ENCODE assay signal across 8 cellular contexts in the genomic region with DNA sequence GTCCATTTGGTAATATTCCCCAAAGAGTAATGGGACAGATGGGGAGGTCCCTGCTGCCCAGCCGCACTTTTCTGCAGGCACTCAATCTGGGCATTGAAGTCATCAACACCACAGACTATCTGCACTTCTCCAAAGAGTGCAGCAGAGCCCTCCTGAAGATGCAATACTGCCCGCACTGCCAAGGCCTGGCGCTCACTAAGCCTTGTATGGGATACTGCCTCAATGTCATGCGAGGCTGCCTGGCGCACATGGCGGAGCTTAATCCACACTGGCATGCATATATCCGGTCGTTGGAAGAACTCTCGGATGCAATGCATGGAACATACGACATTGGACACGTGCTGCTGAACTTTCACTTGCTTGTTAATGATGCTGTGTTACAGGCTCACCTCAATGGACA.
"Had no signal": no experiment of that assay in that cellular context is flagged by ENCODE, and none has a peak within 500 bp of the region (broad histone marks: within the 10 kb centered on the region; RNA-seq: fewer than 3 reads in every experiment).

No MANE protein-coding gene starts in this region.

- H3K27ac Mint-ChIP-seq: GM23338, HFFc6 had no signal

- H2AFZ ChIP-seq: GM23338 had no signal

- ATAC-seq: GM23338, HCT116 had no signal

- H3K4me1 Mint-ChIP-seq: GM23338 had no signal

- H3K9me3 ChIP-seq: HAP-1 had no signal

- H3K4me3 ChIP-seq: GM23338, HAP-1 had no signal

- H3K36me3 ChIP-seq: HAP-1 had no signal

- DNase-seq: H7, HFFc6, IMR-90, KBM-7 had no signal

- H3K4me1 ChIP-seq: HAP-1 had no signal

- FAIRE-seq: HTR-8/SVneo had no signal

- H3K9me3 Mint-ChIP-seq: GM23338 had no signal

- H3K4me2 ChIP-seq: GM23338 had no signal

- H3K4me3 Mint-ChIP-seq: GM23338, HFFc6 had no signal
